ENCODE assay signal across 8 cellular contexts in the genomic region with DNA sequence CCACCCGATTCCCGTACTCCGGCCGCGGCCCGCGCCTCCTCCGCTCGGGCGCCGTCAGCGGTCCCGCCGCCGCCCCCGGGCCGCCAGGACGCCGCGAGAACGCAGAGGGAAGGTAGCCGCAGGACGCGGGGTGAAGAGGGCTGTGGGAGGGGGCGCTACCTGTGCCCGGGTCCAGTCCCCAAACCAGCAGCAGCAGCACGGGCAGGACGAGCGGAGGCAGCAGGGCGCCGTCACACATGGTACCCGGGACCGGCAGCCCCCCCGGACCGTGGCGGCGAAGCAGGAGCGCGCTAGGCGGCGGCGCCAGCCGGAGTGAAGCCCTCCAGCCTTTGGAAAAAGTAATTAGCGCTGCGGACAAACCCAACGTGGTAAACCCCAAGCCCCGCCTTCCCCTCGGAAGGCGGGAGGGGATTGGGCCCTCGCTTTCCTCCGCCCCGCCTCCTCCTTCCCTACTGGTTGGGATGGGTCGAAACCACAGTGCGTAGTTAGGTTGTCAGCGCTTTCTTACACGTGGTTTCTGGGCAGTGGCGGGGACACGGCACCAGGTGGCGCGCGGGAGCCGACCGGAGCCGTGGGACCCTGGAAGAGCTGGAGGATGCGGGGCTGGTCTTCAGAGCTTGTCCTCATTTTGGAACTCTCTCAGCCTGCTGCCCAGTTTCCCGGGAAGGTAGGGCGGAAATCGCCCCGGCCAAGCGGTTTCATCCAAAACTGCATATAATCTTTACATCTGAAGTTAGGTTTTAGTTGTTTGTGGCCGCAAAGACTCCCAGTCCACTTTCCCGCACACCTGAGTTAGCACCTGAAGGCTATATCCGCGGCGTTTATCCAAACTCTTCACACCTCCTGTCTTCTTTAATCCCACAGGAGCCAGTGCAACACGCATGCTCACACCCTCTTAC. TPM values are rescaled to one million over a fixed set of nuclear protein-coding genes. Genes with fewer than 3 reads are reported as not detected.
A peak's percentile ranks its signal among the peaks of the same experiment; 100 is the strongest.
DNase-seq lines count a peak whose midpoint lies in the region; ATAC-seq and TF ChIP-seq lines count a peak whose summit lies in the region.

A gene with protein sequence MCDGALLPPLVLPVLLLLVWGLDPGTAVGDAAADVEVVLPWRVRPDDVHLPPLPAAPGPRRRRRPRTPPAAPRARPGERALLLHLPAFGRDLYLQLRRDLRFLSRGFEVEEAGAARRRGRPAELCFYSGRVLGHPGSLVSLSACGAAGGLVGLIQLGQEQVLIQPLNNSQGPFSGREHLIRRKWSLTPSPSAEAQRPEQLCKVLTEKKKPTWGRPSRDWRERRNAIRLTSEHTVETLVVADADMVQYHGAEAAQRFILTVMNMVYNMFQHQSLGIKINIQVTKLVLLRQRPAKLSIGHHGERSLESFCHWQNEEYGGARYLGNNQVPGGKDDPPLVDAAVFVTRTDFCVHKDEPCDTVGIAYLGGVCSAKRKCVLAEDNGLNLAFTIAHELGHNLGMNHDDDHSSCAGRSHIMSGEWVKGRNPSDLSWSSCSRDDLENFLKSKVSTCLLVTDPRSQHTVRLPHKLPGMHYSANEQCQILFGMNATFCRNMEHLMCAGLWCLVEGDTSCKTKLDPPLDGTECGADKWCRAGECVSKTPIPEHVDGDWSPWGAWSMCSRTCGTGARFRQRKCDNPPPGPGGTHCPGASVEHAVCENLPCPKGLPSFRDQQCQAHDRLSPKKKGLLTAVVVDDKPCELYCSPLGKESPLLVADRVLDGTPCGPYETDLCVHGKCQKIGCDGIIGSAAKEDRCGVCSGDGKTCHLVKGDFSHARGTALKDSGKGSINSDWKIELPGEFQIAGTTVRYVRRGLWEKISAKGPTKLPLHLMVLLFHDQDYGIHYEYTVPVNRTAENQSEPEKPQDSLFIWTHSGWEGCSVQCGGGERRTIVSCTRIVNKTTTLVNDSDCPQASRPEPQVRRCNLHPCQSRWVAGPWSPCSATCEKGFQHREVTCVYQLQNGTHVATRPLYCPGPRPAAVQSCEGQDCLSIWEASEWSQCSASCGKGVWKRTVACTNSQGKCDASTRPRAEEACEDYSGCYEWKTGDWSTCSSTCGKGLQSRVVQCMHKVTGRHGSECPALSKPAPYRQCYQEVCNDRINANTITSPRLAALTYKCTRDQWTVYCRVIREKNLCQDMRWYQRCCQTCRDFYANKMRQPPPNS (minus strand): TSS at position 314 of the 899 bp plus-strand sequence. CDS start 76 bp downstream, at position 238.

- peak; percentile 97 for ATAC-seq in HG03097 (IDR thresholded peaks at IDR 0.05; ENCODE audit: low FRiP score, unreplicated experiment)
- ATAC-seq in lung (ENCODE audit: insufficient read depth, low FRiP score), result peak; percentile 98

- peak; percentile 81 for TF ChIP-seq CTCF in lung (IDR thresholded peaks at IDR 0.05; ENCODE audit: control extremely low read depth, extremely low read depth)

- no peaks in the 10 kb centered on the region for H3K27me3 ChIP-seq in lung (ENCODE audit: control insufficient read depth, insufficient read depth)

- H3K4me1 ChIP-seq in lung (ENCODE audit: control insufficient read depth in 2 of 2, insufficient read depth in 2 of 2, low read length in 2 of 2), result peaks cover 0 to 4% of the 10 kb centered on the region in 2 donors

- peak within 1 kb of the TSS; percentile 70 for H3K4me3 ChIP-seq in lung

- WGBS in lung, 2 donors, result 2 to 4% methylated on average over 61 to 76 of the region's 76 CpGs

- no peaks in the 10 kb centered on the region for H3K36me3 ChIP-seq in lung (ENCODE audit: control insufficient read depth in 2 of 2, insufficient read depth in 2 of 2, low read length in 2 of 2)

- DNase-seq in NCI-H2107 treated with DMSO at 0.1 percent for 48 hours (lab: John Stamatoyannopoulos, UW; ENCODE audit: unreplicated experiment), result peak; percentile 4
- DNase-seq in NCI-H2107 (lab: John Stamatoyannopoulos, UW), result no peak
- DNase-seq in NCI-H526 (lab: John Stamatoyannopoulos, UW), result peak; percentile 91 to 97
- peak; percentile 88 to 89 for DNase-seq in activated CD8-positive, alpha-beta memory T cell treated with anti-CD3 and anti-CD28 coated beads for 1 hour (ENCODE audit: extremely low read depth in 1 of 2, low read depth in 1 of 2)
- peak; percentile 91 for DNase-seq in effector CD8-positive, alpha-beta T cell (lab: John Stamatoyannopoulos, UW)
- DNase-seq in lung (ENCODE audit: low spot score), result peak; percentile 95
- peak; percentile 87 to 94 for DNase-seq in stimulated activated CD4-positive, alpha-beta T cell treated with anti-CD3 and anti-CD28 coated beads, Interleukin-4, amount 100 ng/mL, for 48 hours (ENCODE audit: low read depth in 2 of 2)

- H3K27ac ChIP-seq in lung (ENCODE audit: low read depth in 1 of 2, low read length in 1 of 2), result peak within 1 kb of the TSS; percentile 36 to 75

- no peaks in the 10 kb centered on the region for H3K9me3 ChIP-seq in lung (ENCODE audit: control insufficient read depth in 2 of 2, insufficient read depth in 1 of 2, low read length in 1 of 2)

RNA-seq across cellular contexts. Expression of the gene that starts here (rescaled TPM):
- 1 to 10 TPM; 2.7 to 6.6 TPM for total RNA-seq in lung
- polyA plus RNA-seq in lung, result 1 to 10 TPM in 1 of 2 donors, under 1 TPM in 1; 0.47 to 1.6 TPM
